9 cellular contexts compared by ENCODE assay signal in the genomic region with DNA sequence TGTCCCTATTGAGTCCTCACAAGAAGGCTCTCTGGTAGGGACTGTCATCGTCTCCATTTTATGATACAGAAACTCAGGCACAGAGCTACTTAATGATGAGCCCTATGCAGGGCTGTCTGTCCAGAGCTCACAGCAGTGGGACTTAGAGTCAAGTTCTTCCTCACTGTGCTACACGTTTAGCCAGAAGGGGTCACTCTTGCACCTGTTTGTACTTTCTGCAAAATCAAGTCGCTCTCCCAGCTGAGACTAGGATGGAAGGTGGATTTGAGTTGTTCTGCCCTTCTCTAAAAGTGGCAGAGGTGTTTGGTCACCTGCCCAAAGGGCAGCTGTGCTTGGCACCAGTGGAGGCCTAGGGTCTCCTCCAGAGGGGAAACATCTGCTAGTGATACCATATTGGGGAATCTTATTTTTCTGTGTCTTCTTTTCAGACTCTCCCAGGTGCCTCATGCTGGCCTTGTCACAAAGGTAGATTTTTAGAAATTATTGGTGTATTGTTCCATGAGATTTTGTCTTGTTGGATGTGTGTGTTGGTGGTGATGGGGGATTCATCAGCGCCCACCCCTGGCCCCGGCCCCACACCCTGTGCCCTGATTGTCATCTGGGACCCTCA.
DNase-seq lines count a peak whose midpoint lies in the region; ATAC-seq, FAIRE-seq and TF ChIP-seq lines count a peak whose summit lies in the region.
"Had no signal": no experiment of that assay in that cellular context is flagged by ENCODE, and none has a peak within 500 bp of the region (broad histone marks: within the 10 kb centered on the region; RNA-seq: fewer than 3 reads in every experiment).

No MANE protein-coding gene starts in this region.

- no peak for TF ChIP-seq POLR2A in GM12892 (IDR thresholded peaks at IDR 0.05; ENCODE audit: low read depth, low read length)

- POLR2A ChIA-PET in AG04450 (lab: Yijun Ruan, JAX): interaction anchor here (1.0 to 1.4 kb wide), 2 partner anchors 156 to 166 kb away, joined by 3 to 8 read pairs; partner anchors contain the start of genes HMGXB3 and TIGD6

- H3K27me3 ChIP-seq in AG04450 (ENCODE audit: control insufficient read depth, insufficient read depth, low read length): peaks cover 3% of the 10 kb centered on the region
- H3K27me3 ChIP-seq: neutrophil had no signal

- no peak overlapping the region for H3K27ac ChIP-seq in AG04450 (ENCODE audit: low read depth, low read length)
- H3K27ac ChIP-seq: neutrophil had no signal

- peak; percentile 86 for DNase-seq in AG04450 (ENCODE audit: low read depth, low spot score)
- DNase-seq in GM12892 (ENCODE audit: insufficient read length): peak; percentile 60
- DNase-seq in NCI-H1930 (lab: John Stamatoyannopoulos, UW): peak; percentile 17 to 36
- peak; percentile 8 to 41 for DNase-seq in cerebellar nuclear complex (lab: John Stamatoyannopoulos, UW)
- peak in 1 of 2 donors; percentile 68 for DNase-seq in left colon
- peak in 2 of 3 experiments; percentile 6 to 26 for DNase-seq in stimulated activated CD4-positive, alpha-beta T cell treated with anti-CD3 and anti-CD28 coated beads, TNF-alpha, amount 100 ng/mL, for 24 hours (ENCODE audit: low read depth in 3 of 3)

- TF ChIP-seq CTCF in AG04450 (IDR thresholded peaks at IDR 0.05; ENCODE audit: low read depth, low read length): peak; percentile 87

- peak; percentile 60 for ATAC-seq in left colon
- ATAC-seq in HG03457 (IDR thresholded peaks at IDR 0.05; ENCODE audit: unreplicated experiment): no peak

- intact Hi-C loops in left colon (cut with DNase I, micrococcal nuclease): loop anchor here (10.0 kb wide), 1 partner anchor 160 kb away; no protein-coding TSS in a partner anchor

- H3K9me3 ChIP-seq in AG04450 (ENCODE audit: control insufficient read depth, insufficient read depth, low read length): no peaks in the 10 kb centered on the region
- H3K9me3 ChIP-seq: neutrophil had no signal

- CTCF ChIA-PET in AG04450 (lab: Charles Lee): interaction anchor here (0.6 to 17.6 kb wide), 47 partner anchors 8 to 602 kb away, joined by 3 to 478 read pairs (median 4); partner anchors contain the start of genes HMGXB3 and SLC26A2

- FAIRE-seq in GM12892 (lab: Jason Lieb, UNC) (no peak), TTC549 (lab: Jason Lieb, UNC) (peak; percentile 3)

- no peak overlapping the region for H3K4me3 ChIP-seq in AG04450 (ENCODE audit: low read depth, low read length)
